Comparison of ENCODE assay signal across 8 cellular contexts in the genomic region with DNA sequence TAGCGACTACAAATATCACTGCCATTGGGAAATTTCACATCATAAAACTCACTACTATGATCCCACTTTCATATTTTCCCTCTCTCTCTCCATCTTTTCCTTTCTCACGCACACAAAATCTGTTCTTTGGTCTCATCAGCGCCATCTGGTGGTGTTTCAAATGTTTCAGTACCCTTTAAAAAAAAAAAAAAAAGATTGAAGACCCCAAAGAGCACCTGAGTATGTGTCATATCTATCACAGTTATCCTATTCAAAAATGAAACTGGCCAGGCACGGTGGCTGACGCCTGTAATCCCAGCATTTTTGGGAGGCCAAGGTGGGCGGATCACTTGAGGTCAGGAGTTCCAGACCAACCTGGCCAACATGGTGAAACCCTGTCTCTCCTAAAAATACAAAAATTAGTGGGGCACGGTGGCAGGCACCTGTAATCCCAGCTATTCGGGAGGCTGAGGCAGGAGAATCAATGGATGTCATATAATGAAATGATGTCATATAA.
DNase-seq lines count a peak whose midpoint lies in the region; ATAC-seq and TF ChIP-seq lines count a peak whose summit lies in the region.

No MANE protein-coding gene starts in this region.

- TF ChIP-seq POLR2A in breast epithelium (IDR thresholded peaks at IDR 0.05) = no peak

- intact Hi-C loops in breast epithelium (cut with DNase I; ENCODE audit: low total_unique reads) = loop anchor here (10.0 kb wide), 1 partner anchor 89 kb away; no protein-coding TSS in a partner anchor

- no peaks in the 10 kb centered on the region for H3K9me3 ChIP-seq in breast epithelium

- H3K27me3 ChIP-seq in breast epithelium = no peaks in the 10 kb centered on the region

- no peak overlapping the region for H3K27ac ChIP-seq in breast epithelium

- no peak overlapping the region for H3K4me3 ChIP-seq in breast epithelium

- peak; percentile 4 for DNase-seq in NK-92 treated with Interleukin-12 subunit alpha and Interleukin-12 subunit beta, amount 100 ng/mL, for 24 hours (lab: John Stamatoyannopoulos, UW)
- DNase-seq in NK-92 (lab: John Stamatoyannopoulos, UW; ENCODE audit: unreplicated experiment) (no peak), NCI-H1417 (lab: John Stamatoyannopoulos, UW) (peak; percentile 68 to 92 (median 81)), T-helper 1 cell (peak in 4 of 5 donors; percentile 8 to 47 (median 39)), breast epithelium (ENCODE audit: low spot score in 2 of 2) (no peak), left lobe of liver (ENCODE audit: low spot score) (no peak)
- DNase-seq in stimulated activated CD8-positive, alpha-beta memory T cell treated with anti-CD3 and anti-CD28 coated beads, Interleukin-4, amount 100 ng/mL, for 1 hour (ENCODE audit: low read depth in 2 of 2, low spot score in 1 of 2) = peak; percentile 9 to 30

- H3K4me1 ChIP-seq in breast epithelium = no peaks in the 10 kb centered on the region

- peak; percentile 49 for ATAC-seq in left lobe of liver
- no peak for ATAC-seq in HG02973 (IDR thresholded peaks at IDR 0.05; ENCODE audit: unreplicated experiment)

- no peaks in the 10 kb centered on the region for H3K36me3 ChIP-seq in breast epithelium

- TF ChIP-seq CTCF in breast epithelium (IDR thresholded peaks at IDR 0.05) = peak; percentile 46 to 80 (median 57)

Comparison
In these comparisons a context has a peak if more than half of its experiments do, and no peak if none do; other contexts are left out.
1. DNase-seq: peak in NK-92 treated with Interleukin-12 subunit alpha and Interleukin-12 subunit beta, amount 100 ng/mL, for 24 hours (single experiment), NCI-H1417 (3 of 3), T-helper 1 cell (4 of 5) and stimulated activated CD8-positive, alpha-beta memory T cell treated with anti-CD3 and anti-CD28 coated beads, Interleukin-4, amount 100 ng/mL, for 1 hour (2 of 2); none in NK-92 (single experiment), breast epithelium (0 of 2) and left lobe of liver (single experiment).